Comparison of ENCODE assay signal across 10 cellular contexts in the genomic region with DNA sequence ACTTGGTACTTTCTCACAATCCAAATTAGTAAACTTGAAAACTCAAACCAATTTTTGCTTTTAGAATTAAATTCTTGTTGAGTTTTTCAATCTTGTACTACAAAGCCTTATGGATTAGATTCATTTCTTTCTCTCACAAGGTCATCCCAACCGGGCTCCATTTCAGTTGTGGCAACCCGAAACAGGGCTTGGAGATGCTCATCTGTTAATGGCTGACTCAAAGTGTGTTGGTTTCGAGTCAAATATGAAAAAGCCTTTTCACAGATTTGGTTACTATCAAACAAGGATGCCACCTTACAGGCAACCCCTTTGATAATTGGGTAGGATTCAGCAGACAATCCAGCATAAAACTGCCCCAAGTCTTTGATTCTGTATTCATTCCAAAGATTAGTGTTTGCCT. TPM values are rescaled to one million over a fixed set of nuclear protein-coding genes. Genes with fewer than 3 reads are reported as not detected.
A peak's percentile ranks its signal among the peaks of the same experiment; 100 is the strongest.
DNase-seq lines count a peak whose midpoint lies in the region; FAIRE-seq and TF ChIP-seq lines count a peak whose summit lies in the region.
"Had no signal": no experiment of that assay in that cellular context is flagged by ENCODE, and none has a peak within 500 bp of the region (broad histone marks: within the 10 kb centered on the region; RNA-seq: fewer than 3 reads in every experiment).

No MANE protein-coding gene starts in this region.

- BruUV-seq in mammary epithelial cell (replicated peaks; lab: Mats Ljungman, UMichigan): no TSS peak

- H3K4me2 ChIP-seq in mammary epithelial cell (ENCODE audit: insufficient read depth, low read depth, low read length) (peak overlapping the region; percentile 93), neural progenitor cell (peak overlapping the region; percentile 87)

- in situ Hi-C loops in mammary epithelial cell (cut with MboI; ENCODE audit: low sequenced_read_pairs in 2 of 2): loop anchor here in 1 of 2 donors (25.0 kb wide), 1 partner anchor 254 kb away; no protein-coding TSS in a partner anchor

- H3K36me3 Mint-ChIP-seq in neural progenitor cell (peaks cover 6% of the 10 kb centered on the region), CD14-positive monocyte (peaks cover 16 to 36% of the 10 kb centered on the region in 2 donors)

- H3K27me3 Mint-ChIP-seq in neural progenitor cell (ENCODE audit: insufficient read depth, low read depth) (peaks cover 2% of the 10 kb centered on the region), CD14-positive monocyte (ENCODE audit: low read depth in 3 of 3) (no peaks in the 10 kb centered on the region)

- H3K36me3 ChIP-seq in mammary epithelial cell (ENCODE audit: insufficient read depth, low read length) (peaks cover 12% of the 10 kb centered on the region), neural progenitor cell (peaks cover 2% of the 10 kb centered on the region)

- H3K27ac ChIP-seq in 22Rv1: peak overlapping the region; percentile 93; the same call in 1 of the 2 replicates
- peak overlapping the region; percentile 93 for H3K27ac ChIP-seq in mammary epithelial cell (ENCODE audit: insufficient read depth, low read depth, low read length)
- H3K27ac ChIP-seq in neural progenitor cell: no peak overlapping the region

- H3K9ac ChIP-seq in mammary epithelial cell (ENCODE audit: insufficient read depth, low read length) (peak overlapping the region; percentile 95), neural progenitor cell (peak overlapping the region; percentile 79)

- H3K79me2 ChIP-seq in mammary epithelial cell (ENCODE audit: insufficient read depth, low read length) (peaks cover 75% of the 10 kb centered on the region), neural progenitor cell (ENCODE audit: low read depth) (peaks cover 75% of the 10 kb centered on the region)

- TF ChIP-seq POLR2A in GM12892 (IDR thresholded peaks at IDR 0.05; ENCODE audit: low read depth, low read length): no peak

- dilution Hi-C loops in mammary epithelial cell (cut with HindIII; ENCODE audit: low sequenced_read_pairs): no loop called here

- H3K27ac Mint-ChIP-seq in neural progenitor cell (no peak overlapping the region), CD14-positive monocyte (no peak overlapping the region)

- peak overlapping the region; percentile 57 to 98 (median 88) for H3K4me3 ChIP-seq in mammary epithelial cell (replicated peaks in 1 of 3; ENCODE audit: insufficient read depth in 1 of 3, low read depth in 2 of 3, low read length in 3 of 3)
- peak overlapping the region; percentile 66 for H3K4me3 ChIP-seq in neural progenitor cell

- no peaks in the 10 kb centered on the region for H3K9me3 ChIP-seq in mammary epithelial cell (replicated peaks; ENCODE audit: insufficient read depth, low read length)
- H3K9me3 ChIP-seq in neural progenitor cell (ENCODE audit: low read depth): no peaks in the 10 kb centered on the region

- H4K20me1 ChIP-seq in mammary epithelial cell (ENCODE audit: insufficient read depth, low read length) (no peaks in the 10 kb centered on the region), neural progenitor cell (ENCODE audit: low read depth) (peaks cover 41% of the 10 kb centered on the region)

- H3K9me3 Mint-ChIP-seq in neural progenitor cell (no peaks in the 10 kb centered on the region), CD14-positive monocyte (no peaks in the 10 kb centered on the region)

- H3K4me1 ChIP-seq in mammary epithelial cell (ENCODE audit: insufficient read depth, low read length) (peaks cover 19% of the 10 kb centered on the region), neural progenitor cell (peaks cover 35% of the 10 kb centered on the region)

- TF ChIP-seq CTCF in 22Rv1 (IDR thresholded peaks at IDR 0.05): no peak
- TF ChIP-seq CTCF in mammary epithelial cell (conservative IDR thresholded peaks at IDR 0.05 in 1 of 2, IDR thresholded peaks at IDR 0.05 in 1 of 2; ENCODE audit: extremely low read depth in 1 of 2, insufficient read depth in 1 of 2, low read depth in 1 of 2, low read length in 2 of 2): no peak
- TF ChIP-seq CTCF in neural progenitor cell (IDR thresholded peaks at IDR 0.05): no peak
- TF ChIP-seq CTCF in CD14-positive monocyte (IDR thresholded peaks at IDR 0.05): no peak

- intact Hi-C loops in mammary epithelial cell (cut with micrococcal nuclease): loop anchor here (5.0 kb wide), 1 partner anchor 89 kb away; no protein-coding TSS in a partner anchor
- intact Hi-C loops in CD14-positive monocyte (cut with micrococcal nuclease): loop anchor here (5.0 kb wide), 2 partner anchors 79 to 84 kb away; no protein-coding TSS in a partner anchor

- peak; percentile 51 for FAIRE-seq in GM12892 (lab: Jason Lieb, UNC)
- FAIRE-seq: endometrium had no signal

- WGBS in mammary epithelial cell (ENCODE audit: low coverage, missing lambda C conversion rate): 100% methylated on average over 3 of the region's 3 CpGs

- DNase-seq in GM12892 (ENCODE audit: insufficient read length) (no peak), mammary epithelial cell (no peak), neural progenitor cell (ENCODE audit: low spot score) (no peak), CD14-positive monocyte (ENCODE audit: low spot score) (no peak), NCI-H2081 (lab: John Stamatoyannopoulos, UW) (no peak)
- DNase-seq in NK-92 treated with Interleukin-12 subunit alpha and Interleukin-12 subunit beta, amount 100 ng/mL, for 24 hours (lab: John Stamatoyannopoulos, UW): no peak
- DNase-seq in activated CD4-positive, CD25-positive, alpha-beta regulatory T cell treated with anti-CD3 and anti-CD28 coated beads, Interleukin-2, amount 50 U/mL, for 72 hours: no peak
- DNase-seq: MM.1S had no signal

- H3K27me3 ChIP-seq in mammary epithelial cell (ENCODE audit: insufficient read depth, low read length): no peaks in the 10 kb centered on the region
- no peaks in the 10 kb centered on the region for H3K27me3 ChIP-seq in neural progenitor cell

- H3K4me1 Mint-ChIP-seq in neural progenitor cell (peaks cover 36% of the 10 kb centered on the region), CD14-positive monocyte (peaks cover 41% of the 10 kb centered on the region)

- peaks cover 13% of the 10 kb centered on the region for H3F3A ChIP-seq in neural progenitor cell (ENCODE audit: low read depth)

- CTCF ChIA-PET in mammary epithelial cell (lab: Charles Lee; ENCODE audit: low non-redundant PET): no interaction called here

- no peak overlapping the region for H2AFZ ChIP-seq in mammary epithelial cell (ENCODE audit: low read depth, low read length)
- H2AFZ ChIP-seq in neural progenitor cell (replicated peaks): no peak overlapping the region

- H3K4me3 Mint-ChIP-seq in neural progenitor cell: no peak overlapping the region
- H3K4me3 Mint-ChIP-seq in CD14-positive monocyte: no peak overlapping the region

RNA-seq across cellular contexts. Expression of a gene that starts 1.8 kb away (rescaled TPM):
- 18.8 TPM for polyA plus RNA-seq in GM12892 (2012; ENCODE audit: missing spikeins)
- total RNA-seq in mammary epithelial cell: 10 to 100 TPM; 10.8 to 16.5 TPM
- 3.7 TPM for polyA plus RNA-seq in mammary epithelial cell
- 4.1 TPM for polyA minus RNA-seq in mammary epithelial cell
- total RNA-seq in neural progenitor cell (ENCODE audit: low replicate concordance): 27.4 and 51.4 TPM in 2 replicates
- 1 to 10 TPM; 3.6 to 5.8 TPM for polyA plus RNA-seq in CD14-positive monocyte

RNA-seq across cellular contexts. Expression of a gene that starts 2.2 kb away (rescaled TPM):
- polyA plus RNA-seq in GM12892 (2012; ENCODE audit: missing spikeins): 45.7 TPM
- total RNA-seq in mammary epithelial cell (10 to 100 TPM; 28.3 to 41.8 TPM), neural progenitor cell (ENCODE audit: low replicate concordance) (68.3 and 71.1 TPM in 2 replicates)
- polyA plus RNA-seq in mammary epithelial cell (36.8 TPM), CD14-positive monocyte (10 to 100 TPM; 18.5 to 19.7 TPM)
- polyA minus RNA-seq in mammary epithelial cell: 164 TPM

RNA-seq across cellular contexts. Expression of a gene that starts 46.3 kb away (rescaled TPM):
- 5.7 TPM for polyA plus RNA-seq in GM12892 (2012; ENCODE audit: missing spikeins)
- total RNA-seq in mammary epithelial cell (1 to 10 TPM; 1.4 to 3.0 TPM), neural progenitor cell (ENCODE audit: low replicate concordance) (10.5 and 12.1 TPM in 2 replicates)
- polyA plus RNA-seq in mammary epithelial cell (0.09 TPM), CD14-positive monocyte (1 to 10 TPM; 2.8 to 5.8 TPM)
- not detected for polyA minus RNA-seq in mammary epithelial cell
